ENCODE assay signal across 26 cellular contexts in genomic region chr1:228011721-228012311, GRCh38. TPM values are rescaled to one million over a fixed set of nuclear protein-coding genes. Genes with fewer than 3 reads are reported as not detected.
A peak's percentile ranks its signal among the peaks of the same experiment; 100 is the strongest.
DNase-seq lines count a peak whose midpoint lies in the region; ATAC-seq, FAIRE-seq and TF ChIP-seq lines count a peak whose summit lies in the region.
"Had no signal": no experiment of that assay in that cellular context is flagged by ENCODE, and none has a peak within 500 bp of the region (broad histone marks: within the 10 kb centered on the region; RNA-seq: fewer than 3 reads in every experiment).

No MANE protein-coding gene starts in this region.

- intact Hi-C loops in activated CD8-positive, alpha-beta T cell treated with anti-CD3 and anti-CD28 coated beads for 36 hours (cut with micrococcal nuclease): no loop called here
- intact Hi-C loops in sciatic nerve (cut with DNase I) (no loop called here), psoas muscle (cut with DNase I) (no loop called here)

- H3K27ac Mint-ChIP-seq in activated CD8-positive, alpha-beta T cell treated with anti-CD3 and anti-CD28 coated beads, Interleukin-2, amount 10 ng/mL, durations not matched to agents 7 days and 5 days: no peak overlapping the region
- no peak overlapping the region for H3K27ac Mint-ChIP-seq in activated CD8-positive, alpha-beta T cell treated with anti-CD3 and anti-CD28 coated beads for 36 hours
- H3K27ac Mint-ChIP-seq in endothelial cell (ENCODE audit: unreplicated experiment): no peak overlapping the region
- H3K27ac Mint-ChIP-seq: activated naive CD4-positive, alpha-beta T cell treated with anti-CD3 and anti-CD28 coated beads for 36 hours; T-helper 1 cell treated with Interleukin-12 subunit alpha and Interleukin-12 subunit beta and Interleukin-4 antibody, amounts not matched to agents 30 μg/mL and 1 μg/mL, for 36 hours had no signal

- POLR2A ChIA-PET in activated CD8-positive, alpha-beta T cell treated with anti-CD3 and anti-CD28 coated beads, Interleukin-2, amount 10 ng/mL, durations not matched to agents 7 days and 5 days (lab: Charles Lee): no interaction called here
- POLR2A ChIA-PET in activated CD8-positive, alpha-beta T cell treated with anti-CD3 and anti-CD28 coated beads for 36 hours (lab: Charles Lee): no interaction called here
- POLR2A ChIA-PET in HEK293T (lab: Yijun Ruan, JAX): no interaction called here

- H3K4me3 ChIP-seq in psoas muscle: no peak overlapping the region
- H3K4me3 ChIP-seq: BLaER1 treated with 17β-estradiol and CSF1 and Interleukin-3, amounts not matched to agents 10 nM and 100 nM; SJSA1 had no signal

- TF ChIP-seq CTCF in activated CD8-positive, alpha-beta T cell treated with anti-CD3 and anti-CD28 coated beads for 36 hours (IDR thresholded peaks at IDR 0.05): no peak
- no peak for TF ChIP-seq CTCF in endothelial cell (IDR thresholded peaks at IDR 0.05; ENCODE audit: unreplicated experiment)
- no peak for TF ChIP-seq CTCF in D721Med (IDR thresholded peaks at IDR 0.05; ENCODE audit: insufficient read depth, missing control alignments)
- no peak for TF ChIP-seq CTCF in psoas muscle (IDR thresholded peaks at IDR 0.05)

- peaks cover 30% of the 10 kb centered on the region for H3K27me3 Mint-ChIP-seq in activated CD8-positive, alpha-beta T cell treated with anti-CD3 and anti-CD28 coated beads, Interleukin-2, amount 10 ng/mL, durations not matched to agents 7 days and 5 days (ENCODE audit: low read depth)
- peaks cover 27% of the 10 kb centered on the region for H3K27me3 Mint-ChIP-seq in activated CD8-positive, alpha-beta T cell treated with anti-CD3 and anti-CD28 coated beads for 36 hours
- peaks cover 28% of the 10 kb centered on the region for H3K27me3 Mint-ChIP-seq in endothelial cell (ENCODE audit: unreplicated experiment)

- no peaks in the 10 kb centered on the region for H3K9me3 Mint-ChIP-seq in activated CD8-positive, alpha-beta T cell treated with anti-CD3 and anti-CD28 coated beads, Interleukin-2, amount 10 ng/mL, durations not matched to agents 7 days and 5 days (ENCODE audit: insufficient read depth)
- no peaks in the 10 kb centered on the region for H3K9me3 Mint-ChIP-seq in activated CD8-positive, alpha-beta T cell treated with anti-CD3 and anti-CD28 coated beads for 36 hours
- H3K9me3 Mint-ChIP-seq in endothelial cell (ENCODE audit: unreplicated experiment): no peaks in the 10 kb centered on the region
- H3K9me3 Mint-ChIP-seq: activated naive CD4-positive, alpha-beta T cell treated with anti-CD3 and anti-CD28 coated beads for 36 hours; activated T-cell treated with anti-CD3 and anti-CD28 coated beads, Interleukin-2, amount 50 U/mL, for 4 hours; T-helper 1 cell treated with Interleukin-12 subunit alpha and Interleukin-12 subunit beta and Interleukin-4 antibody, amounts not matched to agents 30 μg/mL and 1 μg/mL, for 36 hours had no signal

- no peak overlapping the region for H3K4me3 Mint-ChIP-seq in activated CD8-positive, alpha-beta T cell treated with anti-CD3 and anti-CD28 coated beads, Interleukin-2, amount 10 ng/mL, durations not matched to agents 7 days and 5 days
- no peak overlapping the region for H3K4me3 Mint-ChIP-seq in activated CD8-positive, alpha-beta T cell treated with anti-CD3 and anti-CD28 coated beads for 36 hours
- peak overlapping the region; percentile 3 for H3K4me3 Mint-ChIP-seq in endothelial cell (ENCODE audit: unreplicated experiment)
- H3K4me3 Mint-ChIP-seq: activated naive CD4-positive, alpha-beta T cell treated with anti-CD3 and anti-CD28 coated beads for 36 hours; activated T-cell treated with anti-CD3 and anti-CD28 coated beads, Interleukin-2, amount 50 U/mL, for 4 hours; T-helper 1 cell treated with Interleukin-12 subunit alpha and Interleukin-12 subunit beta and Interleukin-4 antibody, amounts not matched to agents 30 μg/mL and 1 μg/mL, for 36 hours had no signal

- no peak for FAIRE-seq in D721Med (lab: Jason Lieb, UNC)
- FAIRE-seq: A204.1, astrocyte, endometrium, GM19239, H1 had no signal

- H3K27ac ChIP-seq in psoas muscle: no peak overlapping the region
- H3K27ac ChIP-seq: BLaER1 treated with 17β-estradiol and CSF1 and Interleukin-3, amounts not matched to agents 10 nM and 100 nM; SJSA1 had no signal

- ATAC-seq in activated CD8-positive, alpha-beta T cell treated with anti-CD3 and anti-CD28 coated beads, Interleukin-2, amount 10 ng/mL, durations not matched to agents 7 days and 5 days: no peak
- no peak for ATAC-seq in activated CD8-positive, alpha-beta T cell treated with anti-CD3 and anti-CD28 coated beads for 36 hours
- no peak for ATAC-seq in sciatic nerve
- ATAC-seq in HG03565 (IDR thresholded peaks at IDR 0.05; ENCODE audit: unreplicated experiment): no peak
- no peak for ATAC-seq in psoas muscle
- ATAC-seq: activated T-cell treated with anti-CD3 and anti-CD28 coated beads, Interleukin-2, amount 50 U/mL, for 4 hours had no signal

- CTCF ChIA-PET in activated CD8-positive, alpha-beta T cell treated with anti-CD3 and anti-CD28 coated beads, Interleukin-2, amount 10 ng/mL, durations not matched to agents 7 days and 5 days (lab: Charles Lee): no interaction called here
- CTCF ChIA-PET in activated CD8-positive, alpha-beta T cell treated with anti-CD3 and anti-CD28 coated beads for 36 hours (lab: Charles Lee): interaction anchor here (2.9 kb wide), 1 partner anchor 12 kb away, joined by 12 read pairs; no protein-coding TSS in a partner anchor
- CTCF ChIA-PET in HEK293T (lab: Yijun Ruan, JAX): no interaction called here

- H3K27me3 ChIP-seq in psoas muscle (ENCODE audit: insufficient read depth in 3 of 3, low read length in 2 of 3): peaks cover 0 to 28% (median 28%) of the 10 kb centered on the region in 3 donors

- no peaks in the 10 kb centered on the region for H3K36me3 Mint-ChIP-seq in activated CD8-positive, alpha-beta T cell treated with anti-CD3 and anti-CD28 coated beads, Interleukin-2, amount 10 ng/mL, durations not matched to agents 7 days and 5 days (ENCODE audit: low read depth)
- H3K36me3 Mint-ChIP-seq in activated CD8-positive, alpha-beta T cell treated with anti-CD3 and anti-CD28 coated beads for 36 hours (ENCODE audit: low read depth): no peaks in the 10 kb centered on the region
- no peaks in the 10 kb centered on the region for H3K36me3 Mint-ChIP-seq in endothelial cell (ENCODE audit: low read depth, unreplicated experiment)

- 76 to 80% (median 76%) methylated on average over 16 of the region's 16 CpGs for WGBS in psoas muscle, 3 donors

- H3K4me1 Mint-ChIP-seq in activated CD8-positive, alpha-beta T cell treated with anti-CD3 and anti-CD28 coated beads, Interleukin-2, amount 10 ng/mL, durations not matched to agents 7 days and 5 days (ENCODE audit: low read depth): peaks cover 18% of the 10 kb centered on the region
- H3K4me1 Mint-ChIP-seq in activated CD8-positive, alpha-beta T cell treated with anti-CD3 and anti-CD28 coated beads for 36 hours (ENCODE audit: low read depth): peaks cover 11% of the 10 kb centered on the region
- H3K4me1 Mint-ChIP-seq in endothelial cell (ENCODE audit: unreplicated experiment): no peaks in the 10 kb centered on the region

- H3K9me3 ChIP-seq in psoas muscle: no peaks in the 10 kb centered on the region
- H3K9me3 ChIP-seq: SJSA1 had no signal

- peak; percentile 17 for DNase-seq in activated CD8-positive, alpha-beta T cell treated with anti-CD3 and anti-CD28 coated beads, Interleukin-2, amount 10 ng/mL, durations not matched to agents 7 days and 5 days
- DNase-seq in activated CD8-positive, alpha-beta T cell treated with anti-CD3 and anti-CD28 coated beads for 36 hours: no peak
- DNase-seq in HEK293T (ENCODE audit: extremely low spot score): peak; percentile 7
- no peak for DNase-seq in endothelial cell (ENCODE audit: low spot score)
- DNase-seq in sciatic nerve (ENCODE audit: low spot score): peak; percentile 41
- no peak for DNase-seq in D721Med (ENCODE audit: insufficient read length, low spot score)
- DNase-seq in psoas muscle: no peak
- DNase-seq: activated CD4-positive, alpha-beta T cell treated with anti-CD3 and anti-CD28 coated beads, Interleukin-2, amount 50 U/mL, for 1 hour; activated naive CD4-positive, alpha-beta T cell treated with anti-CD3 and anti-CD28 coated beads for 36 hours; activated T-cell treated with anti-CD3 and anti-CD28 coated beads, Interleukin-2, amount 50 U/mL, for 4 hours; KBM-7; NCI-H1694; NCI-H69; retina; substantia nigra had no signal

- H3K4me1 ChIP-seq in psoas muscle: peaks cover 9% of the 10 kb centered on the region

- H3K36me3 ChIP-seq in psoas muscle (ENCODE audit: insufficient read depth in 1 of 2, low read depth in 1 of 2): no peaks in the 10 kb centered on the region
- H3K36me3 ChIP-seq: BLaER1 treated with 17β-estradiol and CSF1 and Interleukin-3, amounts not matched to agents 10 nM and 100 nM; SJSA1 had no signal

TF ChIP-seq in HEK293T, 16 proteins besides CTCF, POLR2A, EP300 and RAD21:
- TF ChIP-seq FOXA1 (IDR thresholded peaks at IDR 0.05) (no peak), BHLHE40 (IDR thresholded peaks at IDR 0.05; ENCODE audit: borderline replicate concordance) (no peak), HDGF (IDR thresholded peaks at IDR 0.05; ENCODE audit: borderline replicate concordance) (no peak), ARNT (IDR thresholded peaks at IDR 0.05) (no peak), PKNOX1 (IDR thresholded peaks at IDR 0.05) (no peak), ZNF384 (IDR thresholded peaks at IDR 0.05) (no peak), SUZ12 (IDR thresholded peaks at IDR 0.05) (no peak), ELF4 (IDR thresholded peaks at IDR 0.05) (no peak), NFRKB (IDR thresholded peaks at IDR 0.05) (no peak), FOXM1 (IDR thresholded peaks at IDR 0.05; ENCODE audit: borderline replicate concordance) (no peak)

RNA-seq across cellular contexts. Expression of gene WNT3A, which starts 5.0 kb away (rescaled TPM):
- total RNA-seq in activated CD8-positive, alpha-beta T cell treated with anti-CD3 and anti-CD28 coated beads, Interleukin-2, amount 10 ng/mL, durations not matched to agents 7 days and 5 days: not detected
- not detected for total RNA-seq in activated CD8-positive, alpha-beta T cell treated with anti-CD3 and anti-CD28 coated beads for 36 hours
- not detected for total RNA-seq in endothelial cell (ENCODE audit: unreplicated experiment)
- not detected for total RNA-seq in sciatic nerve
- total RNA-seq in psoas muscle: not detected
- not detected for polyA plus RNA-seq in psoas muscle
- total RNA-seq: activated naive CD4-positive, alpha-beta T cell treated with anti-CD3 and anti-CD28 coated beads for 36 hours; activated T-cell treated with anti-CD3 and anti-CD28 coated beads, Interleukin-2, amount 50 U/mL, for 4 hours; astrocyte; liver; OCI-LY7; SJSA1 had no signal
- polyA plus RNA-seq: liver had no signal

Comparison
In these comparisons a context has a peak if more than half of its experiments do, and no peak if none do; other contexts are left out.
1. DNase-seq: peak in activated CD8-positive, alpha-beta T cell treated with anti-CD3 and anti-CD28 coated beads, Interleukin-2, amount 10 ng/mL, durations not matched to agents 7 days and 5 days (single experiment), HEK293T (single experiment) and sciatic nerve (single experiment); none in activated CD8-positive, alpha-beta T cell treated with anti-CD3 and anti-CD28 coated beads for 36 hours (single experiment), endothelial cell (single experiment), D721Med (single experiment) and psoas muscle (0 of 2).